Comparison of ENCODE assay signal across 1 cellular context in the genomic region with DNA sequence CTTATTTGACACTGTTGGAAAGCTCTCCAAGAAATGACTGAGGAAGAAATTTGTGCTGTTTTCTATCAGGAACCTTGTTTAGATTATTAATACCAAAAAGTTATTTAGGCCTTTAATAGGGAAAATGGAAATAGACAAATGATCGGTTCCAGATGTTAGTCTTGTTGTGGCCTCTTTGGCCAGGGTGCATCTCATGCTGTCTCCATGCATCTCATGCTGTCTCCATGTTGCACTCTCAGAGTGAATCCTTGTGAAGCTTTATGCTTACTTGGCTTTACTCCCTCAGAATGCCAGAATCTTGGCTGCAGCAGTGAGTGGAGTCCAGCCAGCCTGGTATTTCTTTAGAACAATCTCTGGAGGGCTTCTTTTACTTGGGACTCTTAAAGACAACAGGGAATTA.
TF ChIP-seq lines count a peak whose summit lies in the region.

No MANE protein-coding gene starts in this region.

TF ChIP-seq in HepG2, 621 proteins besides CTCF, POLR2A, EP300 and RAD21 (continued from another document):
- no peak for TF ChIP-seq FOXK1 (CRISPR knock-in tag; IDR thresholded peaks at IDR 0.05; ENCODE audit: borderline replicate concordance, low read depth)
- TF ChIP-seq GABPB1 (CRISPR knock-in tag; IDR thresholded peaks at IDR 0.05): no peak
- no peak for TF ChIP-seq FOXP1 (IDR thresholded peaks at IDR 0.05)
- no peak for TF ChIP-seq FOXP1 (CRISPR knock-in tag; IDR thresholded peaks at IDR 0.05)
- no peak for TF ChIP-seq ZNF644 (CRISPR knock-in tag; IDR thresholded peaks at IDR 0.05; ENCODE audit: low read depth)
- TF ChIP-seq MTF2 (CRISPR knock-in tag; IDR thresholded peaks at IDR 0.05; ENCODE audit: borderline replicate concordance): no peak
- TF ChIP-seq HHEX (CRISPR knock-in tag; IDR thresholded peaks at IDR 0.05): no peak
- TF ChIP-seq FOXJ3 (CRISPR knock-in tag; IDR thresholded peaks at IDR 0.05; ENCODE audit: borderline replicate concordance): no peak
- no peak for TF ChIP-seq SAP130 (CRISPR knock-in tag; IDR thresholded peaks at IDR 0.05; ENCODE audit: low read depth)
- no peak for TF ChIP-seq MEIS2 (CRISPR knock-in tag; IDR thresholded peaks at IDR 0.05)
- TF ChIP-seq, protein P1, sequence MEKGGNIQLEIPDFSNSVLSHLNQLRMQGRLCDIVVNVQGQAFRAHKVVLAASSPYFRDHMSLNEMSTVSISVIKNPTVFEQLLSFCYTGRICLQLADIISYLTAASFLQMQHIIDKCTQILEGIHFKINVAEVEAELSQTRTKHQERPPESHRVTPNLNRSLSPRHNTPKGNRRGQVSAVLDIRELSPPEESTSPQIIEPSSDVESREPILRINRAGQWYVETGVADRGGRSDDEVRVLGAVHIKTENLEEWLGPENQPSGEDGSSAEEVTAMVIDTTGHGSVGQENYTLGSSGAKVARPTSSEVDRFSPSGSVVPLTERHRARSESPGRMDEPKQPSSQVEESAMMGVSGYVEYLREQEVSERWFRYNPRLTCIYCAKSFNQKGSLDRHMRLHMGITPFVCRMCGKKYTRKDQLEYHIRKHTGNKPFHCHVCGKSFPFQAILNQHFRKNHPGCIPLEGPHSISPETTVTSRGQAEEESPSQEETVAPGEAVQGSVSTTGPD (CRISPR knock-in tag; IDR thresholded peaks at IDR 0.05): no peak
- no peak for TF ChIP-seq HOXA9 (CRISPR knock-in tag; IDR thresholded peaks at IDR 0.05; ENCODE audit: borderline replicate concordance)
- TF ChIP-seq ZMYM2 (CRISPR knock-in tag; IDR thresholded peaks at IDR 0.05): no peak
- no peak for TF ChIP-seq MTA1 (CRISPR knock-in tag; IDR thresholded peaks at IDR 0.05; ENCODE audit: borderline replicate concordance)
- TF ChIP-seq, protein P2, sequence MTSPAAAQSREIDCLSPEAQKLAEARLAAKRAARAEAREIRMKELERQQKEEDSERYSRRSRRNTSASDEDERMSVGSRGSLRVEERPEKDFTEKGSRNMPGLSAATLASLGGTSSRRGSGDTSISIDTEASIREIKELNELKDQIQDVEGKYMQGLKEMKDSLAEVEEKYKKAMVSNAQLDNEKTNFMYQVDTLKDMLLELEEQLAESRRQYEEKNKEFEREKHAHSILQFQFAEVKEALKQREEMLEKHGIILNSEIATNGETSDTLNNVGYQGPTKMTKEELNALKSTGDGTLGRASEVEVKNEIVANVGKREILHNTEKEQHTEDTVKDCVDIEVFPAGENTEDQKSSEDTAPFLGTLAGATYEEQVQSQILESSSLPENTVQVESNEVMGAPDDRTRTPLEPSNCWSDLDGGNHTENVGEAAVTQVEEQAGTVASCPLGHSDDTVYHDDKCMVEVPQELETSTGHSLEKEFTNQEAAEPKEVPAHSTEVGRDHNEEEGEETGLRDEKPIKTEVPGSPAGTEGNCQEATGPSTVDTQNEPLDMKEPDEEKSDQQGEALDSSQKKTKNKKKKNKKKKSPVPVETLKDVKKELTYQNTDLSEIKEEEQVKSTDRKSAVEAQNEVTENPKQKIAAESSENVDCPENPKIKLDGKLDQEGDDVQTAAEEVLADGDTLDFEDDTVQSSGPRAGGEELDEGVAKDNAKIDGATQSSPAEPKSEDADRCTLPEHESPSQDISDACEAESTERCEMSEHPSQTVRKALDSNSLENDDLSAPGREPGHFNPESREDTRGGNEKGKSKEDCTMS (CRISPR knock-in tag; conservative IDR thresholded peaks at IDR 0.05): no peak
- TF ChIP-seq HES4 (CRISPR knock-in tag; IDR thresholded peaks at IDR 0.05; ENCODE audit: borderline replicate concordance): no peak
- no peak for TF ChIP-seq MED8 (CRISPR knock-in tag; IDR thresholded peaks at IDR 0.05; ENCODE audit: insufficient replicate concordance)
- TF ChIP-seq ZNF431 (CRISPR knock-in tag; IDR thresholded peaks at IDR 0.05; ENCODE audit: borderline replicate concordance, low read depth): no peak
TF ChIP-seq in HepG2: peak in this region for 0.
